1 cellular context compared by ENCODE assay signal in genomic region chr17:17700251-17700969, GRCh38.
TF ChIP-seq lines count a peak whose summit lies in the region.

No MANE protein-coding gene starts in this region.

TF ChIP-seq in K562, 482 proteins besides CTCF, POLR2A, EP300 and RAD21 (continued from another document):
- 0 out of 2 replicates have a peak, but pooled peaks have one; percentile 20 for TF ChIP-seq ZBTB33 (CRISPR knock-in tag; IDR thresholded peaks at IDR 0.05)
- no peak for TF ChIP-seq ZNF512 (tag; IDR thresholded peaks at IDR 0.05)
TF ChIP-seq in K562: peak in this region for 1.
